In the genomic region with DNA sequence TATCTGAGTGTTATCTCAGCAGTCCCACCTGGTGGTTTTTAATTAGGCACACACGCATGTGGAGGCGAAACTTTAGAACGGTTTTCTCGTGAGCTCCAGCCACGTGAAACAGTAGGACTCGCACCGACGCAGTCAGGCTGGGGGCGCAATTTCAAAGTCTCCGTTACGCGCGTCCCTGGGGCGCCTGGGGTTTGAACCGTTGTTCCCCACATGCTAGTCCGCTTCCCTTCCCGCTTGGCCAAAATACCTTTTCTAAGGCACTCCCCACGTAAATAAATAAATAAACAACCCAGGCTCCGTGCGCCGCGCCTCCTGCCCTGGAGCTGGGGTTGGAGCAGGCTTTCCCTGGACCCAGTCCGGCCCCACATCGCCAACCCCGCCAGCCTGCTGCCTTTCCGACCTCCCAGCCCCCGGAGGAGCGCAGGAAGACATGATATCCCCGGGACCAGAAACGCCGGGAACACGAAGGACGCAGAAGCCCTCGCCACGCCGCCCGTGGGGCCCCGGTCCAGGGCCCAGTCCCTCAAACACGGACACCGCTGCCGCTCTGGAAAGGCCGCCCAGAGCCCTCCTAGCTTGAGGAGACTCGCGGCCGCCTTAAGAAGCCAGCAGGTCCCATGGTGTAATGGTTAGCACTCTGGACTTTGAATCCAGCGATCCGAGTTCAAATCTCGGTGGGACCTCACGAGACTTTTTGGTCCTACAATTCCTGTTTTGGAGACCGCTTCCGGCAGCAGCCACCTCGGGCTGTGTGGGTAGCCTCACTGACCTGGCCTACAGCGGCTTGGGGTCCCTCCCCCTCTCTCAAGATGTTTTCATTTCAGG, we compare ENCODE assay signal across 1 cellular context.
TF ChIP-seq lines count a peak whose summit lies in the region.

No MANE protein-coding gene starts in this region.

TF ChIP-seq in HepG2, 621 proteins besides CTCF, POLR2A, EP300 and RAD21 (continued from another document and continues in another):
- TF ChIP-seq, protein P1, sequence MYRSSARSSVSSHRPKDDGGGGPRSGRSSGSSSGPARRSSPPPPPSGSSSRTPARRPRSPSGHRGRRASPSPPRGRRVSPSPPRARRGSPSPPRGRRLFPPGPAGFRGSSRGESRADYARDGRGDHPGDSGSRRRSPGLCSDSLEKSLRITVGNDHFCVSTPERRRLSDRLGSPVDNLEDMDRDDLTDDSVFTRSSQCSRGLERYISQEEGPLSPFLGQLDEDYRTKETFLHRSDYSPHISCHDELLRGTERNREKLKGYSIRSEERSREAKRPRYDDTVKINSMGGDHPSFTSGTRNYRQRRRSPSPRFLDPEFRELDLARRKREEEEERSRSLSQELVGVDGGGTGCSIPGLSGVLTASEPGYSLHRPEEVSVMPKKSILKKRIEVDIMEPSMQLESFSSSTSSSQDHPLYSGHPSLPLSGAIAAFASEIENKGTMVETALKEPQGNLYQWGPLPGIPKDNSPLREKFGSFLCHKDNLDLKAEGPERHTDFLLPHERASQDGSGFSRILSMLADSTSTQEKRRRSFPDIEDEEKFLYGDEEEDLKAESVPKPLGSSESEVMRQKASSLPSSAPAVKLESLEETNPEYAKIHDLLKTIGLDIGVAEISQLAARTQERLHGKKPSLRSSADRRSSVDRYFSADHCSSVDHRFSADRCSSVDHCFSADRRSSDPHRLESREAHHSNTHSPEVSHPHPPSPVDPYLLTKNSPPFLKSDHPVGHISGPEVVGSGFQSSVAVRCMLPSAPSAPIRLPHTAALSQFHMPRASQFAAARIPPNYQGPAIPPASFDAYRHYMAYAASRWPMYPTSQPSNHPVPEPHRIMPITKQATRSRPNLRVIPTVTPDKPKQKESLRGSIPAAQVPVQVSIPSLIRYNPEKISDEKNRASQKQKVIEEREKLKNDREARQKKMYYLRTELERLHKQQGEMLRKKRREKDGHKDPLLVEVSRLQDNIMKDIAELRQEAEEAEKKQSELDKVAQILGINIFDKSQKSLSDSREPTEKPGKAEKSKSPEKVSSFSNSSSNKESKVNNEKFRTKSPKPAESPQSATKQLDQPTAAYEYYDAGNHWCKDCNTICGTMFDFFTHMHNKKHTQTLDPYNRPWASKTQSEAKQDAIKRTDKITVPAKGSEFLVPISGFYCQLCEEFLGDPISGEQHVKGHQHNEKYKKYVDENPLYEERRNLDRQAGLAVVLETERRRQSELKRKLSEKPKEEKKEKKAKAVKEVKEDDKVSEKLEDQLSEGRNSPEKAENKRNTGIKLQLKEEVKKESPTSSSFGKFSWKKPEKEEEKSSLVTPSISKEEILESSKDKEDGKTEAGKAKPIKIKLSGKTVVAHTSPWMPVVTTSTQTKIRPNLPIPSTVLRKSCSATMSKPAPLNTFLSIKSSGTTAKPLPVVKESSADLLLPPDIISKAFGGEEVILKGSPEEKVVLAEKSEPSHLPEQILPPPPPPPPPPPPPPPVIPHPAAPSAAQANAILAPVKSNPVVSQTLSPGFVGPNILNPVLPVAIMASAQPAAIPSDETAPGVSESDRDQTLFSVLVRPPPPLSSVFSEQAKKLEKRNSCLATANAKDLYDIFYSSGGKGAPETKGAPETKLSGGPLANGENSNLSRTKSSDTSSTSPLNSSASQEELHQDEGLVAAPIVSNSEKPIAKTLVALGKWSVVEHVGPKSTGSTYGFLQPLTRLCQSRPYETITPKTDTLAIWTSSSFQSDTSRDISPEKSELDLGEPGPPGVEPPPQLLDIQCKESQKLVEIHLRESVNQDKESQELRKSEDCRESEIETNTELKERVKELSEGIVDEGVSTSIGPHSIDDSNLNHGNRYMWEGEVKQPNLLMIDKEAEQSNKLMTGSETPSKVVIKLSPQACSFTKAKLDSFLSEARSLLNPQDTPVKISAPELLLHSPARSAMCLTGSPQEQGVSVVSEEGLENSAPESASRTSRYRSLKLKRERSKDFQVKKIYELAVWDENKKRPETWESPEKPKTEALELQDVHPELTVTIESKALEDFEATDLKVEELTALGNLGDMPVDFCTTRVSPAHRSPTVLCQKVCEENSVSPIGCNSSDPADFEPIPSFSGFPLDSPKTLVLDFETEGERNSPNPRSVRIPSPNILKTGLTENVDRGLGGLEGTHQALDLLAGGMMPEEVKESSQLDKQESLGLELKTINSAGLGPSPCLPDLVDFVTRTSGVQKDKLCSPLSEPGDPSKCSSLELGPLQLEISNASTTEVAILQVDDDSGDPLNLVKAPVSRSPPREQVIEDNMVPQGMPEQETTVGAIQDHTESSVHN (CRISPR knock-in tag; IDR thresholded peaks at IDR 0.05), result peak; percentile 79
- peak; percentile 60 for TF ChIP-seq SKI (IDR thresholded peaks at IDR 0.05; ENCODE audit: partially characterized antibody)
- TF ChIP-seq SIN3B (IDR thresholded peaks at IDR 0.05; ENCODE audit: low read length), result no peak
- TF ChIP-seq STAG1 (CRISPR knock-in tag; IDR thresholded peaks at IDR 0.05), result peak; percentile 37
- TF ChIP-seq, protein P2, sequence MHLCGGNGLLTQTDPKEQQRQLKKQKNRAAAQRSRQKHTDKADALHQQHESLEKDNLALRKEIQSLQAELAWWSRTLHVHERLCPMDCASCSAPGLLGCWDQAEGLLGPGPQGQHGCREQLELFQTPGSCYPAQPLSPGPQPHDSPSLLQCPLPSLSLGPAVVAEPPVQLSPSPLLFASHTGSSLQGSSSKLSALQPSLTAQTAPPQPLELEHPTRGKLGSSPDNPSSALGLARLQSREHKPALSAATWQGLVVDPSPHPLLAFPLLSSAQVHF (CRISPR knock-in tag; IDR thresholded peaks at IDR 0.05), result peak; percentile 25; the same call in 1 of the 2 replicates
- no peak for TF ChIP-seq ZKSCAN5 (CRISPR knock-in tag; IDR thresholded peaks at IDR 0.05)
- no peak for TF ChIP-seq MAFG (CRISPR knock-in tag; IDR thresholded peaks at IDR 0.05)
- no peak for TF ChIP-seq ZNF432 (CRISPR knock-in tag; IDR thresholded peaks at IDR 0.05; ENCODE audit: borderline replicate concordance)
- no peak for TF ChIP-seq TRIM24 (CRISPR knock-in tag; IDR thresholded peaks at IDR 0.05)
- peak; percentile 96 for TF ChIP-seq TOPORS (CRISPR knock-in tag; IDR thresholded peaks at IDR 0.05)
- TF ChIP-seq, protein P3, sequence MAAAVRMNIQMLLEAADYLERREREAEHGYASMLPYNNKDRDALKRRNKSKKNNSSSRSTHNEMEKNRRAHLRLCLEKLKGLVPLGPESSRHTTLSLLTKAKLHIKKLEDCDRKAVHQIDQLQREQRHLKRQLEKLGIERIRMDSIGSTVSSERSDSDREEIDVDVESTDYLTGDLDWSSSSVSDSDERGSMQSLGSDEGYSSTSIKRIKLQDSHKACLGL (CRISPR knock-in tag; IDR thresholded peaks at IDR 0.05), result peak; percentile 46; the same call in 1 of the 2 replicates
- TF ChIP-seq GZF1 (CRISPR knock-in tag; IDR thresholded peaks at IDR 0.05), result peak; percentile 82; the same call in 1 of the 2 replicates
- TF ChIP-seq ZNF850 (CRISPR knock-in tag; conservative IDR thresholded peaks at IDR 0.05), result no peak
- peak; percentile 97 for TF ChIP-seq ZNF224 (CRISPR knock-in tag; IDR thresholded peaks at IDR 0.05)
- TF ChIP-seq, protein P4, sequence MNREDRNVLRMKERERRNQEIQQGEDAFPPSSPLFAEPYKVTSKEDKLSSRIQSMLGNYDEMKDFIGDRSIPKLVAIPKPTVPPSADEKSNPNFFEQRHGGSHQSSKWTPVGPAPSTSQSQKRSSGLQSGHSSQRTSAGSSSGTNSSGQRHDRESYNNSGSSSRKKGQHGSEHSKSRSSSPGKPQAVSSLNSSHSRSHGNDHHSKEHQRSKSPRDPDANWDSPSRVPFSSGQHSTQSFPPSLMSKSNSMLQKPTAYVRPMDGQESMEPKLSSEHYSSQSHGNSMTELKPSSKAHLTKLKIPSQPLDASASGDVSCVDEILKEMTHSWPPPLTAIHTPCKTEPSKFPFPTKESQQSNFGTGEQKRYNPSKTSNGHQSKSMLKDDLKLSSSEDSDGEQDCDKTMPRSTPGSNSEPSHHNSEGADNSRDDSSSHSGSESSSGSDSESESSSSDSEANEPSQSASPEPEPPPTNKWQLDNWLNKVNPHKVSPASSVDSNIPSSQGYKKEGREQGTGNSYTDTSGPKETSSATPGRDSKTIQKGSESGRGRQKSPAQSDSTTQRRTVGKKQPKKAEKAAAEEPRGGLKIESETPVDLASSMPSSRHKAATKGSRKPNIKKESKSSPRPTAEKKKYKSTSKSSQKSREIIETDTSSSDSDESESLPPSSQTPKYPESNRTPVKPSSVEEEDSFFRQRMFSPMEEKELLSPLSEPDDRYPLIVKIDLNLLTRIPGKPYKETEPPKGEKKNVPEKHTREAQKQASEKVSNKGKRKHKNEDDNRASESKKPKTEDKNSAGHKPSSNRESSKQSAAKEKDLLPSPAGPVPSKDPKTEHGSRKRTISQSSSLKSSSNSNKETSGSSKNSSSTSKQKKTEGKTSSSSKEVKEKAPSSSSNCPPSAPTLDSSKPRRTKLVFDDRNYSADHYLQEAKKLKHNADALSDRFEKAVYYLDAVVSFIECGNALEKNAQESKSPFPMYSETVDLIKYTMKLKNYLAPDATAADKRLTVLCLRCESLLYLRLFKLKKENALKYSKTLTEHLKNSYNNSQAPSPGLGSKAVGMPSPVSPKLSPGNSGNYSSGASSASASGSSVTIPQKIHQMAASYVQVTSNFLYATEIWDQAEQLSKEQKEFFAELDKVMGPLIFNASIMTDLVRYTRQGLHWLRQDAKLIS (CRISPR knock-in tag; IDR thresholded peaks at IDR 0.05), result no peak; the same call in 1 of the 2 replicates
- TF ChIP-seq, protein P5, sequence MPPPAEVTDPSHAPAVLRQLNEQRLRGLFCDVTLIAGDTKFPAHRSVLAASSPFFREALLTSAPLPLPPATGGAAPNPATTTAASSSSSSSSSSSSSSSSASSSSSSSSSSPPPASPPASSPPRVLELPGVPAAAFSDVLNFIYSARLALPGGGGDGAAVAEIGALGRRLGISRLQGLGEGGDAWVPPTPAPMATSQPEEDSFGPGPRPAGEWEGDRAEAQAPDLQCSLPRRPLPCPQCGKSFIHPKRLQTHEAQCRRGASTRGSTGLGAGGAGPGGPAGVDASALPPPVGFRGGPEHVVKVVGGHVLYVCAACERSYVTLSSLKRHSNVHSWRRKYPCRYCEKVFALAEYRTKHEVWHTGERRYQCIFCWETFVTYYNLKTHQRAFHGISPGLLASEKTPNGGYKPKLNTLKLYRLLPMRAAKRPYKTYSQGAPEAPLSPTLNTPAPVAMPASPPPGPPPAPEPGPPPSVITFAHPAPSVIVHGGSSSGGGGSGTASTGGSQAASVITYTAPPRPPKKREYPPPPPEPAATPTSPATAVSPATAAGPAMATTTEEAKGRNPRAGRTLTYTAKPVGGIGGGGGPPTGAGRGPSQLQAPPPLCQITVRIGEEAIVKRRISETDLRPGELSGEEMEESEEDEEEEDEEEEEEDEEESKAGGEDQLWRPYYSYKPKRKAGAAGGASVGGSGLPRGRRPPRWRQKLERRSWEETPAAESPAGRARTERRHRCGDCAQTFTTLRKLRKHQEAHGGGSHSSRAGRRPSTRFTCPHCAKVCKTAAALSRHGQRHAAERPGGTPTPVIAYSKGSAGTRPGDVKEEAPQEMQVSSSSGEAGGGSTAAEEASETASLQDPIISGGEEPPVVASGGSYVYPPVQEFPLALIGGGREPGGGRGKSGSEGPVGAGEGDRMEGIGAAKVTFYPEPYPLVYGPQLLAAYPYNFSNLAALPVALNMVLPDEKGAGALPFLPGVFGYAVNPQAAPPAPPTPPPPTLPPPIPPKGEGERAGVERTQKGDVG (CRISPR knock-in tag; IDR thresholded peaks at IDR 0.05; ENCODE audit: borderline replicate concordance), result peak; percentile 58; the same call in 1 of the 2 replicates
- TF ChIP-seq, protein P6, sequence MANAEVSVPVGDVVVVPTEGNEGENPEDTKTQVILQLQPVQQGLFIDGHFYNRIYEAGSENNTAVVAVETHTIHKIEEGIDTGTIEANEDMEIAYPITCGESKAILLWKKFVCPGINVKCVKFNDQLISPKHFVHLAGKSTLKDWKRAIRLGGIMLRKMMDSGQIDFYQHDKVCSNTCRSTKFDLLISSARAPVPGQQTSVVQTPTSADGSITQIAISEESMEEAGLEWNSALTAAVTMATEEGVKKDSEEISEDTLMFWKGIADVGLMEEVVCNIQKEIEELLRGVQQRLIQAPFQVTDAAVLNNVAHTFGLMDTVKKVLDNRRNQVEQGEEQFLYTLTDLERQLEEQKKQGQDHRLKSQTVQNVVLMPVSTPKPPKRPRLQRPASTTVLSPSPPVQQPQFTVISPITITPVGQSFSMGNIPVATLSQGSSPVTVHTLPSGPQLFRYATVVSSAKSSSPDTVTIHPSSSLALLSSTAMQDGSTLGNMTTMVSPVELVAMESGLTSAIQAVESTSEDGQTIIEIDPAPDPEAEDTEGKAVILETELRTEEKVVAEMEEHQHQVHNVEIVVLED (CRISPR knock-in tag; IDR thresholded peaks at IDR 0.05; ENCODE audit: borderline replicate concordance), result peak; percentile 51
- TF ChIP-seq CCDC6 (CRISPR knock-in tag; IDR thresholded peaks at IDR 0.05), result peak; percentile 95; the same call in 1 of the 2 replicates
- no peak for TF ChIP-seq SETDB1 (CRISPR knock-in tag; IDR thresholded peaks at IDR 0.05; ENCODE audit: borderline replicate concordance)
- 0 out of 2 replicates have a peak, but pooled peaks have one; percentile 7 for TF ChIP-seq ZNF660 (CRISPR knock-in tag; IDR thresholded peaks at IDR 0.05; ENCODE audit: borderline replicate concordance, low read depth)
- peak; percentile 76 for TF ChIP-seq ZNF607 (CRISPR knock-in tag; IDR thresholded peaks at IDR 0.05; ENCODE audit: borderline replicate concordance)
- TF ChIP-seq ZNF879 (CRISPR knock-in tag; IDR thresholded peaks at IDR 0.05), result peak; percentile 10; the same call in 1 of the 2 replicates
- TF ChIP-seq ISX (CRISPR knock-in tag; conservative IDR thresholded peaks at IDR 0.05), result no peak; the same call in 1 of the 2 replicates
- TF ChIP-seq, protein P7, sequence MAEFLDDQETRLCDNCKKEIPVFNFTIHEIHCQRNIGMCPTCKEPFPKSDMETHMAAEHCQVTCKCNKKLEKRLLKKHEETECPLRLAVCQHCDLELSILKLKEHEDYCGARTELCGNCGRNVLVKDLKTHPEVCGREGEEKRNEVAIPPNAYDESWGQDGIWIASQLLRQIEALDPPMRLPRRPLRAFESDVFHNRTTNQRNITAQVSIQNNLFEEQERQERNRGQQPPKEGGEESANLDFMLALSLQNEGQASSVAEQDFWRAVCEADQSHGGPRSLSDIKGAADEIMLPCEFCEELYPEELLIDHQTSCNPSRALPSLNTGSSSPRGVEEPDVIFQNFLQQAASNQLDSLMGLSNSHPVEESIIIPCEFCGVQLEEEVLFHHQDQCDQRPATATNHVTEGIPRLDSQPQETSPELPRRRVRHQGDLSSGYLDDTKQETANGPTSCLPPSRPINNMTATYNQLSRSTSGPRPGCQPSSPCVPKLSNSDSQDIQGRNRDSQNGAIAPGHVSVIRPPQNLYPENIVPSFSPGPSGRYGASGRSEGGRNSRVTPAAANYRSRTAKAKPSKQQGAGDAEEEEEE (CRISPR knock-in tag; IDR thresholded peaks at IDR 0.05; ENCODE audit: borderline replicate concordance), result peak; percentile 92; the same call in 1 of the 2 replicates
- no peak for TF ChIP-seq MED8 (CRISPR knock-in tag; IDR thresholded peaks at IDR 0.05; ENCODE audit: insufficient replicate concordance)
- TF ChIP-seq KLF11 (CRISPR knock-in tag; IDR thresholded peaks at IDR 0.05), result peak; percentile 89
- no peak for TF ChIP-seq ZNF572 (CRISPR knock-in tag; IDR thresholded peaks at IDR 0.05)
- TF ChIP-seq ZNF136 (CRISPR knock-in tag; IDR thresholded peaks at IDR 0.05; ENCODE audit: low read depth), result peak; percentile 81; the same call in 1 of the 2 replicates
- no peak for TF ChIP-seq PLRG1 (conservative IDR thresholded peaks at IDR 0.05)
- 0 out of 2 replicates have a peak, but pooled peaks have one; percentile 11 for TF ChIP-seq JUN (CRISPR knock-in tag; IDR thresholded peaks at IDR 0.05)
- peak; percentile 91; the same call in 1 of the 2 replicates for TF ChIP-seq MTA1 (CRISPR knock-in tag; IDR thresholded peaks at IDR 0.05; ENCODE audit: borderline replicate concordance)
- TF ChIP-seq ZNF225 (CRISPR knock-in tag; IDR thresholded peaks at IDR 0.05), result peak; percentile 88; the same call in 1 of the 2 replicates
- TF ChIP-seq ZNF160 (CRISPR knock-in tag; IDR thresholded peaks at IDR 0.05), result peak; percentile 88
- peak; percentile 79 for TF ChIP-seq RFXANK (CRISPR knock-in tag; IDR thresholded peaks at IDR 0.05)
